In genomic region chr10:59384761-59385160, GRCh38 we compare ENCODE assay signal across 31 cellular contexts. TPM values are rescaled to one million over a fixed set of nuclear protein-coding genes. Genes with fewer than 3 reads are reported as not detected.
"Had no signal": no experiment of that assay in that cellular context is flagged by ENCODE, and none has a peak within 500 bp of the region (broad histone marks: within the 10 kb centered on the region; RNA-seq: fewer than 3 reads in every experiment).

No MANE protein-coding gene starts in this region.

- H3K27me3 Mint-ChIP-seq: activated CD4-positive, alpha-beta memory T cell treated with anti-CD3 and anti-CD28 coated beads for 36 hours; activated CD4-positive, alpha-beta T cell treated with anti-CD3 and anti-CD28 coated beads, Interleukin-2, amount 10 ng/mL, durations not matched to agents 24 days and 14 days; activated CD8-positive, alpha-beta memory T cell treated with anti-CD3 and anti-CD28 coated beads, Interleukin-2, amount 10 ng/mL, durations not matched to agents 7 days and 5 days; activated naive CD4-positive, alpha-beta T cell treated with anti-CD3 and anti-CD28 coated beads, Interleukin-2, amount 50 U/mL, for 24 hours; activated naive CD8-positive, alpha-beta T cell treated with anti-CD3 and anti-CD28 coated beads, Interleukin-2, amount 50 U/mL, for 24 hours; effector memory CD8-positive, alpha-beta T cell had no signal

- DNase-seq: activated CD4-positive, alpha-beta memory T cell treated with anti-CD3 and anti-CD28 coated beads for 36 hours; activated CD4-positive, alpha-beta T cell treated with anti-CD3 and anti-CD28 coated beads for 36 hours; activated CD4-positive, alpha-beta T cell treated with anti-CD3 and anti-CD28 coated beads, Interleukin-2, amount 10 ng/mL, durations not matched to agents 24 days and 14 days; activated CD4-positive, CD25-positive, alpha-beta regulatory T cell; activated CD4-positive, CD25-positive, alpha-beta regulatory T cell treated with anti-CD3 and anti-CD28 coated beads, Interleukin-2, amount 50 U/mL, for 72 hours; activated CD8-positive, alpha-beta memory T cell treated with anti-CD3 and anti-CD28 coated beads, Interleukin-2, amount 10 ng/mL, durations not matched to agents 7 days and 5 days; activated CD8-positive, alpha-beta memory T cell treated with anti-CD3 and anti-CD28 coated beads, Interleukin-2, amount 50 U/mL, for 4 hours; activated CD8-positive, alpha-beta T cell treated with anti-CD3 and anti-CD28 coated beads, Interleukin-2, amount 10 ng/mL, durations not matched to agents 7 days and 5 days; activated effector memory CD4-positive, alpha-beta T cell treated with anti-CD3 and anti-CD28 coated beads, Interleukin-2, amount 50 U/mL, for 16 hours; activated naive CD4-positive, alpha-beta T cell treated with anti-CD3 and anti-CD28 coated beads for 36 hours; activated naive CD8-positive, alpha-beta T cell treated with anti-CD3 and anti-CD28 coated beads for 36 hours; activated naive CD8-positive, alpha-beta T cell treated with anti-CD3 and anti-CD28 coated beads, Interleukin-2, amount 50 U/mL, for 24 hours; activated T-cell treated with anti-CD3 and anti-CD28 coated beads, Interleukin-2, amount 50 U/mL, for 1 hour; activated T-cell treated with anti-CD3 and anti-CD28 coated beads, Interleukin-2, amount 50 U/mL, for 48 hours; adrenal gland; caudate nucleus; cortex of kidney; dermis blood vessel endothelial cell; effector CD4-positive, alpha-beta T cell; effector memory CD8-positive, alpha-beta T cell; erythroblast; foreskin melanocyte; T-helper 2 cell had no signal

- H3K27me3 ChIP-seq: adrenal gland, ascending aorta, esophagus muscularis mucosa, gastroesophageal sphincter had no signal

- H3K4me1 Mint-ChIP-seq: activated CD4-positive, alpha-beta T cell treated with anti-CD3 and anti-CD28 coated beads for 36 hours; activated CD4-positive, alpha-beta T cell treated with anti-CD3 and anti-CD28 coated beads, Interleukin-2, amount 10 ng/mL, durations not matched to agents 24 days and 14 days; activated CD8-positive, alpha-beta memory T cell treated with anti-CD3 and anti-CD28 coated beads, Interleukin-2, amount 10 ng/mL, durations not matched to agents 7 days and 5 days; activated naive CD4-positive, alpha-beta T cell treated with anti-CD3 and anti-CD28 coated beads, Interleukin-2, amount 50 U/mL, for 24 hours; activated naive CD8-positive, alpha-beta T cell treated with anti-CD3 and anti-CD28 coated beads for 36 hours; activated naive CD8-positive, alpha-beta T cell treated with anti-CD3 and anti-CD28 coated beads, Interleukin-2, amount 50 U/mL, for 24 hours had no signal

- H3K4me3 Mint-ChIP-seq: activated CD4-positive, alpha-beta memory T cell treated with anti-CD3 and anti-CD28 coated beads for 36 hours; activated CD4-positive, alpha-beta T cell treated with anti-CD3 and anti-CD28 coated beads for 36 hours; activated CD4-positive, alpha-beta T cell treated with anti-CD3 and anti-CD28 coated beads, Interleukin-2, amount 10 ng/mL, durations not matched to agents 24 days and 14 days; activated CD8-positive, alpha-beta memory T cell treated with anti-CD3 and anti-CD28 coated beads, Interleukin-2, amount 10 ng/mL, durations not matched to agents 7 days and 5 days; activated CD8-positive, alpha-beta T cell treated with anti-CD3 and anti-CD28 coated beads, Interleukin-2, amount 10 ng/mL, durations not matched to agents 7 days and 5 days; activated naive CD4-positive, alpha-beta T cell treated with anti-CD3 and anti-CD28 coated beads for 36 hours; activated naive CD4-positive, alpha-beta T cell treated with anti-CD3 and anti-CD28 coated beads, Interleukin-2, amount 50 U/mL, for 24 hours; activated naive CD8-positive, alpha-beta T cell treated with anti-CD3 and anti-CD28 coated beads for 36 hours; activated naive CD8-positive, alpha-beta T cell treated with anti-CD3 and anti-CD28 coated beads, Interleukin-2, amount 50 U/mL, for 24 hours; activated T-helper 1 cell treated with anti-CD3 and anti-CD28 coated beads, Interleukin-12 subunit alpha, Interleukin-12 subunit beta, Interleukin-2, Interleukin-4 antibody, amounts not matched to agents 30 ng/mL and 10 ng/mL and 1 ng/mL, durations not matched to agents 14 hours and 24 hours and 36 hours; effector memory CD8-positive, alpha-beta T cell had no signal

- H3K4me3 ChIP-seq: adrenal gland, ascending aorta, esophagus muscularis mucosa, gastroesophageal sphincter had no signal

- H3K9me3 ChIP-seq: adrenal gland, ascending aorta, esophagus muscularis mucosa, gastroesophageal sphincter had no signal

- ATAC-seq: activated CD4-positive, alpha-beta T cell treated with anti-CD3 and anti-CD28 coated beads for 36 hours; activated CD8-positive, alpha-beta memory T cell treated with anti-CD3 and anti-CD28 coated beads, Interleukin-2, amount 10 ng/mL, durations not matched to agents 7 days and 5 days; activated CD8-positive, alpha-beta T cell treated with anti-CD3 and anti-CD28 coated beads, Interleukin-2, amount 10 ng/mL, durations not matched to agents 7 days and 5 days; activated naive CD8-positive, alpha-beta T cell treated with anti-CD3 and anti-CD28 coated beads, Interleukin-2, amount 50 U/mL, for 24 hours; effector memory CD8-positive, alpha-beta T cell; gastroesophageal sphincter had no signal

- H3K36me3 ChIP-seq: adrenal gland, ascending aorta, esophagus muscularis mucosa, gastroesophageal sphincter had no signal

- H3K27ac ChIP-seq: adrenal gland, ascending aorta, gastroesophageal sphincter had no signal

- H3K27ac Mint-ChIP-seq: activated CD4-positive, alpha-beta memory T cell treated with anti-CD3 and anti-CD28 coated beads for 36 hours; activated CD4-positive, alpha-beta T cell treated with anti-CD3 and anti-CD28 coated beads for 36 hours; activated CD4-positive, alpha-beta T cell treated with anti-CD3 and anti-CD28 coated beads, Interleukin-2, amount 10 ng/mL, durations not matched to agents 24 days and 14 days; activated CD8-positive, alpha-beta memory T cell treated with anti-CD3 and anti-CD28 coated beads, Interleukin-2, amount 10 ng/mL, durations not matched to agents 7 days and 5 days; activated CD8-positive, alpha-beta T cell treated with anti-CD3 and anti-CD28 coated beads, Interleukin-2, amount 10 ng/mL, durations not matched to agents 7 days and 5 days; activated naive CD4-positive, alpha-beta T cell treated with anti-CD3 and anti-CD28 coated beads for 36 hours; activated naive CD4-positive, alpha-beta T cell treated with anti-CD3 and anti-CD28 coated beads, Interleukin-2, amount 50 U/mL, for 24 hours; activated naive CD8-positive, alpha-beta T cell treated with anti-CD3 and anti-CD28 coated beads for 36 hours; activated naive CD8-positive, alpha-beta T cell treated with anti-CD3 and anti-CD28 coated beads, Interleukin-2, amount 50 U/mL, for 24 hours; activated T-helper 1 cell treated with anti-CD3 and anti-CD28 coated beads, Interleukin-12 subunit alpha, Interleukin-12 subunit beta, Interleukin-2, Interleukin-4 antibody, amounts not matched to agents 30 ng/mL and 10 ng/mL and 1 ng/mL, durations not matched to agents 14 hours and 24 hours and 36 hours; activated T-helper 2 cell treated with anti-CD3 and anti-CD28 coated beads, Interferon-gamma antibody, Interleukin-2, Interleukin-4, amounts not matched to agents 10 μg/mL and 5 μg/mL and 100 μg/mL, durations not matched to agents 14 hours and 24 hours and 36 hours; effector memory CD8-positive, alpha-beta T cell had no signal

- H3K36me3 Mint-ChIP-seq: activated CD4-positive, alpha-beta memory T cell treated with anti-CD3 and anti-CD28 coated beads for 36 hours; activated CD8-positive, alpha-beta memory T cell treated with anti-CD3 and anti-CD28 coated beads, Interleukin-2, amount 10 ng/mL, durations not matched to agents 7 days and 5 days; activated naive CD4-positive, alpha-beta T cell treated with anti-CD3 and anti-CD28 coated beads, Interleukin-2, amount 50 U/mL, for 24 hours; activated naive CD8-positive, alpha-beta T cell treated with anti-CD3 and anti-CD28 coated beads for 36 hours had no signal

- H3K9me3 Mint-ChIP-seq: activated CD4-positive, alpha-beta memory T cell treated with anti-CD3 and anti-CD28 coated beads for 36 hours; activated CD4-positive, alpha-beta T cell treated with anti-CD3 and anti-CD28 coated beads, Interleukin-2, amount 10 ng/mL, durations not matched to agents 24 days and 14 days; activated naive CD4-positive, alpha-beta T cell treated with anti-CD3 and anti-CD28 coated beads for 36 hours; activated naive CD4-positive, alpha-beta T cell treated with anti-CD3 and anti-CD28 coated beads, Interleukin-2, amount 50 U/mL, for 24 hours; activated naive CD8-positive, alpha-beta T cell treated with anti-CD3 and anti-CD28 coated beads for 36 hours; activated naive CD8-positive, alpha-beta T cell treated with anti-CD3 and anti-CD28 coated beads, Interleukin-2, amount 50 U/mL, for 24 hours; activated T-helper 1 cell treated with anti-CD3 and anti-CD28 coated beads, Interleukin-12 subunit alpha, Interleukin-12 subunit beta, Interleukin-2, Interleukin-4 antibody, amounts not matched to agents 30 ng/mL and 10 ng/mL and 1 ng/mL, durations not matched to agents 14 hours and 24 hours and 36 hours; activated T-helper 2 cell treated with anti-CD3 and anti-CD28 coated beads, Interferon-gamma antibody, Interleukin-2, Interleukin-4, amounts not matched to agents 10 μg/mL and 5 μg/mL and 100 μg/mL, durations not matched to agents 14 hours and 24 hours and 36 hours had no signal

RNA-seq across cellular contexts. Expression of gene FAM13C, which starts 22.4 kb away (rescaled TPM):
- total RNA-seq: activated CD4-positive, alpha-beta memory T cell treated with anti-CD3 and anti-CD28 coated beads for 36 hours; activated CD4-positive, alpha-beta T cell treated with anti-CD3 and anti-CD28 coated beads, Interleukin-2, amount 10 ng/mL, durations not matched to agents 24 days and 14 days; activated CD8-positive, alpha-beta memory T cell treated with anti-CD3 and anti-CD28 coated beads for 36 hours; activated CD8-positive, alpha-beta memory T cell treated with anti-CD3 and anti-CD28 coated beads, Interleukin-2, amount 10 ng/mL, durations not matched to agents 7 days and 5 days; activated CD8-positive, alpha-beta T cell treated with anti-CD3 and anti-CD28 coated beads, Interleukin-2, amount 10 ng/mL, durations not matched to agents 7 days and 5 days; activated naive CD4-positive, alpha-beta T cell treated with anti-CD3 and anti-CD28 coated beads for 36 hours; activated T-helper 1 cell treated with anti-CD3 and anti-CD28 coated beads, Interleukin-12 subunit alpha, Interleukin-12 subunit beta, Interleukin-2, Interleukin-4 antibody, amounts not matched to agents 30 ng/mL and 10 ng/mL and 1 ng/mL, durations not matched to agents 14 hours and 24 hours and 36 hours; activated T-helper 2 cell treated with anti-CD3 and anti-CD28 coated beads, Interferon-gamma antibody, Interleukin-2, Interleukin-4, amounts not matched to agents 10 μg/mL and 5 μg/mL and 100 μg/mL, durations not matched to agents 14 hours and 24 hours and 36 hours; T-helper 1 cell treated with Interleukin-12 subunit alpha and Interleukin-12 subunit beta and Interleukin-4 antibody, amounts not matched to agents 30 ng/mL and 1 ng/mL, for 36 hours had no signal
